14 cellular contexts compared by ENCODE assay signal in the genomic region with DNA sequence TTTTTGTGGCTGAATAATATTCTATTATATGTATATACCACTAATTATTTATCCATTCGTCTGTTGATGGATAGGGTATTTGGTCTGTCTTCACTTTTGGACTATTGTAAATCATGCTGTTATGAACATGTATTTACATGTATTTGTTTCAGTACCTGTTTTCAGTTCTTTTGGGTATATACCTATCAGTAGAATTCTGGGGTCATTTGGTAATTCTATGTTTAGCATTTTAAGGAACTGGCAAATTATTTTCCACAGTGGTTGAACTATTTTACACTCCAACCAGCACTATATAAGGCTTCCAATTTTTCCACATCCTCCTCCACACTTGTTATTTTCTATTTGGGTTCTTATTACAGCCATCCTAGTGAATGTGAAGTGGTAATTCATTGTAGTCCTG. TPM values are rescaled to one million over a fixed set of nuclear protein-coding genes. Genes with fewer than 3 reads are reported as not detected.
A peak's percentile ranks its signal among the peaks of the same experiment; 100 is the strongest.
DNase-seq lines count a peak whose midpoint lies in the region; ATAC-seq and TF ChIP-seq lines count a peak whose summit lies in the region.
"Had no signal": no experiment of that assay in that cellular context is flagged by ENCODE, and none has a peak within 500 bp of the region (broad histone marks: within the 10 kb centered on the region; RNA-seq: fewer than 3 reads in every experiment).

No MANE protein-coding gene starts in this region.

- H3K4me3 ChIP-seq in A673 (ENCODE audit: low read depth, low read length, poor library complexity, severe bottlenecking), result no peak overlapping the region
- H3K4me3 ChIP-seq: sigmoid colon, suprapubic skin had no signal

- intact Hi-C loops in A673 (cut with micrococcal nuclease; ENCODE audit: unreplicated experiment), result no loop called here

- no TSS peak for BruUV-seq in A673 (replicated peaks; lab: Mats Ljungman, UMichigan)

- no peak overlapping the region for H3K27ac ChIP-seq in A673 (ENCODE audit: low read depth, low read length, poor library complexity, severe bottlenecking)
- H3K27ac ChIP-seq: sigmoid colon, suprapubic skin had no signal

- ATAC-seq in GM18508 (IDR thresholded peaks at IDR 0.05; ENCODE audit: insufficient read depth, unreplicated experiment) (peak; percentile 57), GM21360 (IDR thresholded peaks at IDR 0.05; ENCODE audit: unreplicated experiment) (peak; percentile 65), HG02884 (IDR thresholded peaks at IDR 0.05; ENCODE audit: unreplicated experiment) (peak; percentile 52), HG03460 (IDR thresholded peaks at IDR 0.05; ENCODE audit: unreplicated experiment) (peak; percentile 49), GM21576 (IDR thresholded peaks at IDR 0.05; ENCODE audit: unreplicated experiment) (no peak)

- no peaks in the 10 kb centered on the region for H3K36me3 ChIP-seq in A673 (ENCODE audit: insufficient read depth, low read length, poor library complexity, severe bottlenecking)
- H3K36me3 ChIP-seq: sigmoid colon, suprapubic skin had no signal

- H3K9me3 ChIP-seq in A673 (ENCODE audit: low read depth, low read length, poor library complexity, severe bottlenecking), result peaks cover 41% of the 10 kb centered on the region

- CTCF ChIA-PET in A673 (lab: Charles Lee), result no interaction called here

- no peak for TF ChIP-seq CTCF in A673 (conservative IDR thresholded peaks at IDR 0.05; ENCODE audit: low read depth, low read length)

- no peak for DNase-seq in A673 (ENCODE audit: low spot score)
- DNase-seq in NCI-H1048 (lab: John Stamatoyannopoulos, UW), result no peak
- DNase-seq in SKM-1 (lab: John Stamatoyannopoulos, UW; ENCODE audit: unreplicated experiment), result no peak
- DNase-seq: activated CD8-positive, alpha-beta memory T cell treated with anti-CD3 and anti-CD28 coated beads, Interleukin-2, amount 50 U/mL, for 4 hours; activated naive CD4-positive, alpha-beta T cell treated with Interleukin-2 at 50 U/mL for 16 hours; H9; SHP77 treated with DMSO at 0.1 percent for 48 hours; sigmoid colon had no signal

- POLR2A ChIA-PET in A673 (lab: Charles Lee; ENCODE audit: low non-redundant PET), result no interaction called here

- H3K27me3 ChIP-seq in A673 (replicated peaks; ENCODE audit: insufficient read depth, low read depth, low read length, poor library complexity), result no peaks in the 10 kb centered on the region
- H3K27me3 ChIP-seq: sigmoid colon, suprapubic skin had no signal

- no peaks in the 10 kb centered on the region for H3K4me1 ChIP-seq in A673 (ENCODE audit: insufficient read depth, low read length, poor library complexity, severe bottlenecking)
- H3K4me1 ChIP-seq: sigmoid colon, suprapubic skin had no signal

RNA-seq across cellular contexts. Expression of a gene that starts 12.4 kb away (rescaled TPM):
- 35.9 and 38.9 TPM in 2 replicates for total RNA-seq in A673 (2021)
